Comparison of ENCODE assay signal across 8 cellular contexts in the genomic region with DNA sequence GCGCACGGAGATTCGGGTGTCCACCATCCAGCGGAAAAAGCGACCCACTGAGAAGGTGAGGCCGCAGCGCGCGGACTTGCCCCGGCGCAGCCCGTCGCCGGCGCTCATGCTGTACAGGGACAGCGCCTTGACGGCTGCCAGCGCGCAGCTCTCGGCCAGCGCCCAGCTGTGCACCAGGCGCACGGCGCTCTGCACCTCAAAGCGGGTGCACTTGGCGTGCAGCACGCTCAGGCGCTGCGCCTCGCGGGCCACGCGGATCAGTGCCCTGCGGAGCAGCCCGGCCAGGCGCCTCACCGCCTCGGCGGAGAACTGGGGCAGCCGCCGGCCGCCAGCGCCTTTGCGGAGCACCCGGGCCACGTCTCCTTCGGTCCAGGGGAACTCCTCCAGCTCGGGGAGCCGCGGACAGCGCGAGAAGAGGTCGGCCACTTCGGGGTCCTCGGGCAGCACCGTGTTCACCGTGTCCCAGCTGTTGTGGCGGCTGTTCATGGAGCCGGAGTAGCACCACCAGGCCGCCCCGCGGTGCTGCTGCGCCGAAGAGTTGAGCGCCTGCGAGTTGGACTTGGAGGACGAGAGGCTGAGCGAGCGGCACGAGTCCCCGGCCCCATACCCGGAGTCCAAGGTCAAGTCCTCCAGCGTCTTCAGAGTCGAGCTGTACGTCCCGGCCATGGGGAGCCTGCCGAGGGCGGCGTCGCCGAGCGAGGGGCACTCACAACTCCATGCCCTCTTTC. TPM values are rescaled to one million over a fixed set of nuclear protein-coding genes. Genes with fewer than 3 reads are reported as not detected.
DNase-seq lines count a peak whose midpoint lies in the region; ATAC-seq and TF ChIP-seq lines count a peak whose summit lies in the region.

No MANE protein-coding gene starts in this region.

- H3K36me3 ChIP-seq in CD8-positive, alpha-beta T cell (ENCODE audit: insufficient read depth, low read length), result no peaks in the 10 kb centered on the region
- no peaks in the 10 kb centered on the region for H3K36me3 ChIP-seq in mesenchymal stem cell (ENCODE audit: control insufficient read depth in 1 of 2, insufficient read depth in 2 of 2, low read depth in 1 of 2, low read length in 2 of 2)

- no peak overlapping the region for H3K27ac ChIP-seq in CD8-positive, alpha-beta T cell (ENCODE audit: low read depth, low read length)
- peak overlapping the region; percentile 27 for H3K27ac ChIP-seq in mesenchymal stem cell (ENCODE audit: low read length, poor library complexity, severe bottlenecking)

- H3K9me3 Mint-ChIP-seq in CD8-positive, alpha-beta T cell, result no peaks in the 10 kb centered on the region
- H3K9me3 Mint-ChIP-seq in activated CD8-positive, alpha-beta T cell treated with anti-CD3 and anti-CD28 coated beads, Interleukin-2, amount 10 ng/mL, durations not matched to agents 7 days and 5 days (ENCODE audit: insufficient read depth), result no peaks in the 10 kb centered on the region
- no peaks in the 10 kb centered on the region for H3K9me3 Mint-ChIP-seq in effector memory CD8-positive, alpha-beta T cell

- POLR2A ChIA-PET in CD8-positive, alpha-beta T cell (lab: Charles Lee), result interaction anchor here (1.0 to 2.6 kb wide), 9 partner anchors 9 to 306 kb away, joined by 3 to 10 read pairs (median 5); a partner anchor contains a TSS
- POLR2A ChIA-PET in activated CD8-positive, alpha-beta T cell treated with anti-CD3 and anti-CD28 coated beads, Interleukin-2, amount 10 ng/mL, durations not matched to agents 7 days and 5 days (lab: Charles Lee), result interaction anchor here (0.5 to 2.8 kb wide), 5 partner anchors 80 to 197 kb away, joined by 3 to 9 read pairs (median 3); no protein-coding TSS in a partner anchor

- peaks cover 5% of the 10 kb centered on the region for H3K79me1 ChIP-seq in mesenchymal stem cell (replicated peaks; ENCODE audit: low read length, poor library complexity, severe bottlenecking)

- peak overlapping the region; percentile 87 for H3K4me3 Mint-ChIP-seq in CD8-positive, alpha-beta T cell
- H3K4me3 Mint-ChIP-seq in activated CD8-positive, alpha-beta T cell treated with anti-CD3 and anti-CD28 coated beads, Interleukin-2, amount 10 ng/mL, durations not matched to agents 7 days and 5 days, result peak overlapping the region; percentile 78
- H3K4me3 Mint-ChIP-seq in effector memory CD8-positive, alpha-beta T cell, result peak overlapping the region; percentile 82 to 84

- no peak overlapping the region for H2BK5ac ChIP-seq in mesenchymal stem cell (ENCODE audit: low read depth, low read length, poor library complexity, severe bottlenecking)

- H3K27me3 ChIP-seq in CD8-positive, alpha-beta T cell (ENCODE audit: insufficient read depth, low read length), result peaks cover 26% of the 10 kb centered on the region
- peaks cover 0 to 5% of the 10 kb centered on the region in 2 experiments for H3K27me3 ChIP-seq in mesenchymal stem cell (ENCODE audit: control insufficient read depth in 1 of 2, insufficient read depth in 1 of 2, low read length in 2 of 2)

- H2BK120ac ChIP-seq in mesenchymal stem cell (ENCODE audit: low read depth, low read length), result no peak overlapping the region

- under 1% methylated on average over 75 of the region's 82 CpGs for WGBS in mesenchymal stem cell

- no peak overlapping the region for H2BK12ac ChIP-seq in mesenchymal stem cell (ENCODE audit: low read length in 2 of 2)

- H2BK15ac ChIP-seq in mesenchymal stem cell (ENCODE audit: low read depth, poor library complexity, severe bottlenecking), result no peak overlapping the region

- H3K27me3 Mint-ChIP-seq in CD8-positive, alpha-beta T cell (ENCODE audit: low read depth), result peaks cover 44% of the 10 kb centered on the region
- H3K27me3 Mint-ChIP-seq in activated CD8-positive, alpha-beta T cell treated with anti-CD3 and anti-CD28 coated beads, Interleukin-2, amount 10 ng/mL, durations not matched to agents 7 days and 5 days (ENCODE audit: low read depth), result peaks cover 44% of the 10 kb centered on the region
- H3K27me3 Mint-ChIP-seq in effector memory CD8-positive, alpha-beta T cell, result peaks cover 56 to 71% of the 10 kb centered on the region in 2 donors

- no peaks in the 10 kb centered on the region for H3K36me3 Mint-ChIP-seq in CD8-positive, alpha-beta T cell
- no peaks in the 10 kb centered on the region for H3K36me3 Mint-ChIP-seq in activated CD8-positive, alpha-beta T cell treated with anti-CD3 and anti-CD28 coated beads, Interleukin-2, amount 10 ng/mL, durations not matched to agents 7 days and 5 days (ENCODE audit: low read depth)
- H3K36me3 Mint-ChIP-seq in effector memory CD8-positive, alpha-beta T cell (ENCODE audit: insufficient read depth), result peaks cover 16% of the 10 kb centered on the region

- H3K4ac ChIP-seq in mesenchymal stem cell (ENCODE audit: low read depth in 1 of 2, low read length in 2 of 2), result peak overlapping the region in 1 of 2 experiments; percentile 42

- DNase-seq in CD8-positive, alpha-beta T cell, result peak in 6 of 7 experiments; percentile 16 to 69 (median 48)
- DNase-seq in NCI-H1105 treated with DMSO at 0.1 percent for 48 hours (lab: John Stamatoyannopoulos, UW) (peak; percentile 63), mesenchymal stem cell (peak; percentile 78), NCI-H1694 (lab: John Stamatoyannopoulos, UW) (no peak)
- peak; percentile 62 for DNase-seq in activated CD8-positive, alpha-beta T cell treated with anti-CD3 and anti-CD28 coated beads, Interleukin-2, amount 10 ng/mL, durations not matched to agents 7 days and 5 days
- peak; percentile 35 to 52 (median 51) for DNase-seq in effector memory CD8-positive, alpha-beta T cell
- DNase-seq in stimulated activated CD8-positive, alpha-beta memory T cell treated with anti-CD3 and anti-CD28 coated beads, Interleukin-12 subunit alpha, Interleukin-12 subunit beta, amount 100 ng/mL, for 4 hours (ENCODE audit: low read depth), result peak; percentile 18

- H2AFZ ChIP-seq in mesenchymal stem cell (ENCODE audit: low read depth, low read length), result peak overlapping the region; percentile 10

- ATAC-seq in CD8-positive, alpha-beta T cell, result peak; percentile 11
- peak; percentile 14 for ATAC-seq in GM21526 (IDR thresholded peaks at IDR 0.05; ENCODE audit: low FRiP score, unreplicated experiment)
- peak; percentile 25 for ATAC-seq in activated CD8-positive, alpha-beta T cell treated with anti-CD3 and anti-CD28 coated beads, Interleukin-2, amount 10 ng/mL, durations not matched to agents 7 days and 5 days
- peak; percentile 39 for ATAC-seq in effector memory CD8-positive, alpha-beta T cell (replicated peaks)

- peak overlapping the region in 1 of 2 experiments; percentile 90 for H3K23ac ChIP-seq in mesenchymal stem cell (ENCODE audit: low read length in 2 of 2)

- CTCF ChIA-PET in CD8-positive, alpha-beta T cell (lab: Charles Lee), result interaction anchor here (0.8 to 9.5 kb wide), 14 partner anchors 11 to 548 kb away, joined by 3 to 119 read pairs (median 6); no protein-coding TSS in a partner anchor
- CTCF ChIA-PET in activated CD8-positive, alpha-beta T cell treated with anti-CD3 and anti-CD28 coated beads, Interleukin-2, amount 10 ng/mL, durations not matched to agents 7 days and 5 days (lab: Charles Lee), result interaction anchor here (0.7 to 4.8 kb wide), 28 partner anchors 12 to 366 kb away, joined by 3 to 70 read pairs (median 4); no protein-coding TSS in a partner anchor

- peak overlapping the region; percentile 87 for H3K4me2 ChIP-seq in mesenchymal stem cell (ENCODE audit: low read length, poor library complexity, severe bottlenecking)

- H3K4me3 ChIP-seq in CD8-positive, alpha-beta T cell (ENCODE audit: low read depth, low read length), result peak overlapping the region; percentile 63
- H3K4me3 ChIP-seq in mesenchymal stem cell (ENCODE audit: insufficient read depth in 1 of 2, low read depth in 1 of 2, low read length in 2 of 2), result peak overlapping the region; percentile 69 to 79

- H3K18ac ChIP-seq in mesenchymal stem cell (ENCODE audit: low read depth in 1 of 2, low read length in 2 of 2), result peak overlapping the region in 1 of 2 experiments; percentile 11

- no peak overlapping the region for H3K27ac Mint-ChIP-seq in CD8-positive, alpha-beta T cell
- H3K27ac Mint-ChIP-seq in activated CD8-positive, alpha-beta T cell treated with anti-CD3 and anti-CD28 coated beads, Interleukin-2, amount 10 ng/mL, durations not matched to agents 7 days and 5 days, result no peak overlapping the region
- H3K27ac Mint-ChIP-seq in effector memory CD8-positive, alpha-beta T cell, result peak overlapping the region in 1 of 2 donors; percentile 79

- no peak for TF ChIP-seq CTCF in CD8-positive, alpha-beta T cell (IDR thresholded peaks at IDR 0.05)

- no peak overlapping the region for H2AK5ac ChIP-seq in mesenchymal stem cell (ENCODE audit: low read length, severe bottlenecking)

- no peaks in the 10 kb centered on the region for H3K9me3 ChIP-seq in CD8-positive, alpha-beta T cell (ENCODE audit: low read length)
- H3K9me3 ChIP-seq in mesenchymal stem cell (ENCODE audit: control insufficient read depth, low read length), result no peaks in the 10 kb centered on the region

- intact Hi-C loops in CD8-positive, alpha-beta T cell (cut with DNase I, micrococcal nuclease), result loop anchor here (2.0 to 10.0 kb wide), 10 partner anchors 82 to 1775 kb away; a partner anchor contains a TSS

- peaks cover 19% of the 10 kb centered on the region for H3K4me1 Mint-ChIP-seq in CD8-positive, alpha-beta T cell (ENCODE audit: low read depth)
- peaks cover 32% of the 10 kb centered on the region for H3K4me1 Mint-ChIP-seq in activated CD8-positive, alpha-beta T cell treated with anti-CD3 and anti-CD28 coated beads, Interleukin-2, amount 10 ng/mL, durations not matched to agents 7 days and 5 days (ENCODE audit: low read depth)
- peaks cover 19 to 20% of the 10 kb centered on the region in 2 donors for H3K4me1 Mint-ChIP-seq in effector memory CD8-positive, alpha-beta T cell (ENCODE audit: low read depth in 2 of 2)

- H4K91ac ChIP-seq in mesenchymal stem cell (ENCODE audit: low read length), result no peak overlapping the region

- no peak overlapping the region for H4K8ac ChIP-seq in mesenchymal stem cell (ENCODE audit: low read length)

- H3K14ac ChIP-seq in mesenchymal stem cell (ENCODE audit: low read length in 2 of 2), result no peak overlapping the region

- H3K9ac ChIP-seq in mesenchymal stem cell (ENCODE audit: low read length), result peak overlapping the region; percentile 68

- peaks cover 22% of the 10 kb centered on the region for H3K4me1 ChIP-seq in CD8-positive, alpha-beta T cell (ENCODE audit: insufficient read depth, low read length)
- H3K4me1 ChIP-seq in mesenchymal stem cell (ENCODE audit: control insufficient read depth, insufficient read depth, low read depth, low read length), result peaks cover 19% of the 10 kb centered on the region

RNA-seq across cellular contexts. Expression of a gene that starts 0.7 kb away (rescaled TPM):
- 1 to 10 TPM; 2.2 to 2.7 TPM for total RNA-seq in CD8-positive, alpha-beta T cell
- total RNA-seq in activated CD8-positive, alpha-beta T cell treated with anti-CD3 and anti-CD28 coated beads, Interleukin-2, amount 10 ng/mL, durations not matched to agents 7 days and 5 days, result under 1 TPM; 0.97 TPM
- 0.39 TPM for polyA plus RNA-seq in mesenchymal stem cell (2013, experiment 1 of 2)
- 0.41 TPM for polyA plus RNA-seq in mesenchymal stem cell (2013, experiment 2 of 2)
